Comparison of ENCODE assay signal across 10 cellular contexts in the genomic region with DNA sequence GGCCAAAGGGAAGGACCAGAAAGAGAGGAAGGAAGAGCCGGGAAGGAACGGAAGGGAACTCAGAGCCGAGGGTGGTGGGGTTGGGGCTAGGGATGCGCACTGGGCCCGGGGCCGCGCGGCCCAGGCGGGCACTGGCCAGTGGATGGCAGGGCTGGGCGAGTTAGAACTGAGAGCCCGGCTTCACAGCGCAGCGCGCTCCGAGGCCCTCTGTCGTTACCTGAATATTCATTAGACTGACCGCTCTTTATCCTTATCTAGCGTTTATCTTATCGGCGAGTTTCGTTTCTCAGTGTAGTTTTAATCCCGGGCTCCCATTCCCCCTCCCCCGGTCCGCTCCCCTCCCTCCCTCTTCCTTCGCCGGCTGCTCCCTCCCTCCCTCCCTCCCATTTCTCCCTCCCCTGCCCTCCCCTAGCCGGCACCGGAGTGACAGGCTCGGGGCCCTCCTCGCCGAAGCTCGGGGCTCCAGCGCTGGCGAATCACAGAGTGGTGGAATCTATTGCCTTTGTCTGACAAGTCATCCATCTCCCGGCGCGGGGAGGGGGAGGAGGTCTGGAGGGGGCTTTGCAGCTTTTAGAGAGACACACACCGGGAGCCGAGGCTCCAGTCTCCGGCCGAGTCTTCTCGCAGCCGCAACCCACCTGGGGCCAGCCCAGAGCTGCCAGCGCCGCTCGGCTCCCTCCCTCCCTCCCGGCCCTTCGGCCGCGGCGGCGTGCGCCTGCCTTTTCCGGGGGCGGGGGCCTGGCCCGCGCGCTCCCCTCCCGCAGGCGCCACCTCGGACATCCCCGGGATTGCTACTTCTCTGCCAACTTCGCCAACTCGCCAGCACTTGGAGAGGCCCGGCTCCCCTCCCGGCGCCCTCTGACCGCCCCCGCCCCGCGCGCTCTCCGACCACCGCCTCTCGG. TPM values are rescaled to one million over a fixed set of nuclear protein-coding genes. Genes with fewer than 3 reads are reported as not detected.
A peak's percentile ranks its signal among the peaks of the same experiment; 100 is the strongest.
DNase-seq lines count a peak whose midpoint lies in the region; ATAC-seq and TF ChIP-seq lines count a peak whose summit lies in the region.
"Had no signal": no experiment of that assay in that cellular context is flagged by ENCODE, and none has a peak within 500 bp of the region (broad histone marks: within the 10 kb centered on the region; RNA-seq: fewer than 3 reads in every experiment).

A gene (plus strand): TSS at position 603 of the 902 bp plus-strand sequence. CDS start 679 bp downstream, outside the sequence.

- H3K4me3 ChIP-seq in Panc1 (ENCODE audit: low read depth in 2 of 2, low read length in 2 of 2) = peak within 1 kb of the TSS; percentile 58 to 67
- H3K4me3 ChIP-seq in fibroblast of the aortic adventitia (ENCODE audit: low read depth, low read length) = peak within 1 kb of the TSS; percentile 13
- peak within 1 kb of the TSS; percentile 49 for H3K4me3 ChIP-seq in skeletal muscle satellite cell (ENCODE audit: low read length)

- peaks cover 41% of the 10 kb centered on the region for H3K4me1 ChIP-seq in Panc1 (ENCODE audit: control insufficient read depth, insufficient read depth, low read length)
- H3K4me1 ChIP-seq in skeletal muscle satellite cell (ENCODE audit: control insufficient read depth, insufficient read depth, low read length) = no peaks in the 10 kb centered on the region

- peak within 1 kb of the TSS; percentile 75 for H3K4me2 ChIP-seq in skeletal muscle satellite cell (ENCODE audit: low read length)

- H3K9me3 ChIP-seq in Panc1 (ENCODE audit: control insufficient read depth, insufficient read depth, low read depth, low read length) (no peaks in the 10 kb centered on the region), skeletal muscle satellite cell (replicated peaks; ENCODE audit: low read length) (no peaks in the 10 kb centered on the region)

- H3K27ac ChIP-seq in Panc1 (ENCODE audit: low read length) = peak within 1 kb of the TSS; percentile 99

- ATAC-seq in Panc1 = peak; percentile 75
- no peak for ATAC-seq in GM18511 (IDR thresholded peaks at IDR 0.05; ENCODE audit: unreplicated experiment)
- ATAC-seq in HG03025 (IDR thresholded peaks at IDR 0.05; ENCODE audit: low FRiP score, unreplicated experiment) = no peak
- no peak for ATAC-seq in GM19328 (IDR thresholded peaks at IDR 0.05; ENCODE audit: unreplicated experiment)

- TF ChIP-seq CTCF in Panc1 (IDR thresholded peaks at IDR 0.05) (no peak; the same call in 1 of the 2 replicates), fibroblast of the aortic adventitia (IDR thresholded peaks at IDR 0.05; ENCODE audit: insufficient read depth, low read length) (no peak)

- no TSS peak for BruUV-seq in Panc1 (replicated peaks; lab: Mats Ljungman, UMichigan)

- in situ Hi-C loops in Panc1 (cut with HindIII; ENCODE audit: low pct_unique_long_range_greater_than_20kb, low sequenced_read_pairs) = no loop called here

- CTCF ChIA-PET in Panc1 (lab: Charles Lee) = interaction anchor here (0.6 to 3.0 kb wide), 5 partner anchors 16 to 376 kb away, joined by 3 to 13 read pairs (median 8); no protein-coding TSS in a partner anchor

- intact Hi-C loops in Panc1 (cut with micrococcal nuclease; ENCODE audit: unreplicated experiment) = loop anchor here (5.0 kb wide), 2 partner anchors 73 to 132 kb away; no protein-coding TSS in a partner anchor

- DNase-seq in NCI-H82 (lab: John Stamatoyannopoulos, UW) (peak; percentile 55), NCI-H82 treated with DMSO at 0.1 percent for 48 hours (lab: John Stamatoyannopoulos, UW; ENCODE audit: unreplicated experiment) (no peak), Panc1 (ENCODE audit: low read depth, low spot score) (no peak), fibroblast of the aortic adventitia (ENCODE audit: low read depth) (no peak)
- DNase-seq: DMS153 had no signal

- POLR2A ChIA-PET in Panc1 (lab: Charles Lee) = interaction anchor here (0.5 to 0.6 kb wide), 2 partner anchors 177 to 181 kb away, joined by 3 to 11 read pairs; no protein-coding TSS in a partner anchor

- no peak within 1 kb of the TSS for H3K9ac ChIP-seq in skeletal muscle satellite cell (ENCODE audit: low read depth, low read length)

- H3K36me3 ChIP-seq in Panc1 (ENCODE audit: control insufficient read depth, insufficient read depth, low read length) = no peaks in the 10 kb centered on the region
- H3K36me3 ChIP-seq in skeletal muscle satellite cell (ENCODE audit: insufficient read depth, low read length) = no peaks in the 10 kb centered on the region

- no peaks in the 10 kb centered on the region for H3K27me3 ChIP-seq in Panc1 (ENCODE audit: control insufficient read depth, insufficient read depth, low read length)
- peaks cover 94% of the 10 kb centered on the region for H3K27me3 ChIP-seq in skeletal muscle satellite cell (ENCODE audit: control insufficient read depth, insufficient read depth, low read length)

RNA-seq across cellular contexts. Expression of the gene that starts here (rescaled TPM):
- total RNA-seq in Panc1 (2021; ENCODE audit: unreplicated experiment) (72.3 TPM), fibroblast of the aortic adventitia (ENCODE audit: low replicate concordance) (not detected in 2 replicates)
- polyA plus RNA-seq in Panc1 (2012; ENCODE audit: insufficient read length) = 71.5 TPM
- not detected in 2 replicates for total RNA-seq in skeletal muscle satellite cell (2012; rRNA removed)
- total RNA-seq: temporal lobe had no signal

Comparison
In these comparisons a context has a peak if more than half of its experiments do, and no peak if none do; other contexts are left out.
1. RNA of the gene that starts here (total RNA-seq): 72.3 TPM in Panc1 (single experiment); not detected in fibroblast of the aortic adventitia; every median in the first group is over 10 times any median in the second.
2. Peak in every context shown above with its lines, with median percentiles within 50 percentile points of each other: H3K4me3 ChIP-seq.